ENCODE assay signal across 20 cellular contexts in genomic region chr1:162596514-162597170, GRCh38.
"Had no signal": no experiment of that assay in that cellular context is flagged by ENCODE, and none has a peak within 500 bp of the region (broad histone marks: within the 10 kb centered on the region; RNA-seq: fewer than 3 reads in every experiment).

No MANE protein-coding gene starts in this region.

- ATAC-seq: activated CD8-positive, alpha-beta T cell treated with anti-CD3 and anti-CD28 coated beads for 36 hours; activated T-cell treated with anti-CD3 and anti-CD28 coated beads, Interleukin-2, amount 50 U/mL, for 4 hours; esophagus mucosa; stimulated activated naive CD8-positive, alpha-beta T cell treated with anti-CD3 and anti-CD28 coated beads, Interleukin-15, amount 100 ng/mL, for 72 hours had no signal

- H3K27me3 Mint-ChIP-seq: activated CD4-positive, alpha-beta T cell treated with anti-CD3 and anti-CD28 coated beads, Interleukin-2, amount 10 ng/mL, durations not matched to agents 24 days and 14 days; activated CD8-positive, alpha-beta T cell treated with anti-CD3 and anti-CD28 coated beads for 36 hours; stimulated activated naive CD8-positive, alpha-beta T cell treated with anti-CD3 and anti-CD28 coated beads, Interleukin-15, amount 100 ng/mL, for 72 hours had no signal

- H3K27me3 ChIP-seq: ascending aorta, breast epithelium, right atrium auricular region, upper lobe of left lung had no signal

- H3K4me1 Mint-ChIP-seq: activated CD4-positive, alpha-beta T cell treated with anti-CD3 and anti-CD28 coated beads, Interleukin-2, amount 10 ng/mL, durations not matched to agents 24 days and 14 days; nephron progenitor cell; stimulated activated naive CD8-positive, alpha-beta T cell treated with anti-CD3 and anti-CD28 coated beads, Interleukin-15, amount 100 ng/mL, for 72 hours had no signal

- H3K9me3 Mint-ChIP-seq: activated CD4-positive, alpha-beta T cell treated with anti-CD3 and anti-CD28 coated beads, Interleukin-2, amount 10 ng/mL, durations not matched to agents 24 days and 14 days; activated CD8-positive, alpha-beta T cell treated with anti-CD3 and anti-CD28 coated beads for 36 hours; activated T-cell treated with anti-CD3 and anti-CD28 coated beads, Interleukin-2, amount 50 U/mL, for 4 hours; nephron progenitor cell; stimulated activated naive CD8-positive, alpha-beta T cell treated with anti-CD3 and anti-CD28 coated beads, Interleukin-15, amount 100 ng/mL, for 72 hours had no signal

- DNase-seq: activated CD4-positive, alpha-beta T cell treated with anti-CD3 and anti-CD28 coated beads, Interleukin-2, amount 10 ng/mL, durations not matched to agents 24 days and 14 days; activated CD4-positive, CD25-positive, alpha-beta regulatory T cell; activated CD8-positive, alpha-beta T cell treated with anti-CD3 and anti-CD28 coated beads for 36 hours; activated naive CD4-positive, alpha-beta T cell treated with anti-CD3 and anti-CD28 coated beads, Interleukin-2, amount 50 U/mL, for 16 hours; activated T-cell treated with anti-CD3 and anti-CD28 coated beads, Interleukin-2, amount 50 U/mL, for 4 hours; cerebellar nuclear complex; effector CD4-positive, alpha-beta T cell; midbrain; nephron progenitor cell; nucleus accumbens; small intestine; stimulated activated CD4-positive, alpha-beta T cell treated with anti-CD3 and anti-CD28 coated beads, Interleukin-4, amount 100 ng/mL, for 1 hour; stimulated activated naive CD8-positive, alpha-beta T cell treated with anti-CD3 and anti-CD28 coated beads, Interleukin-15, amount 100 ng/mL, for 72 hours; T-helper 1 cell; T-helper 9 cell; upper lobe of left lung had no signal

- FAIRE-seq: small intestine had no signal

- H3K27ac Mint-ChIP-seq: activated CD4-positive, alpha-beta T cell treated with anti-CD3 and anti-CD28 coated beads, Interleukin-2, amount 10 ng/mL, durations not matched to agents 24 days and 14 days; activated CD8-positive, alpha-beta T cell treated with anti-CD3 and anti-CD28 coated beads for 36 hours; nephron progenitor cell had no signal

- H3K27ac ChIP-seq: ascending aorta, breast epithelium, right atrium auricular region, upper lobe of left lung had no signal

- H3K9me3 ChIP-seq: ascending aorta, breast epithelium, right atrium auricular region, upper lobe of left lung had no signal

- H3K4me1 ChIP-seq: ascending aorta, breast epithelium, right atrium auricular region, upper lobe of left lung had no signal

- H3K4me3 ChIP-seq: ascending aorta, breast epithelium, right atrium auricular region, upper lobe of left lung had no signal

- H3K4me3 Mint-ChIP-seq: activated CD4-positive, alpha-beta T cell treated with anti-CD3 and anti-CD28 coated beads, Interleukin-2, amount 10 ng/mL, durations not matched to agents 24 days and 14 days; activated CD8-positive, alpha-beta T cell treated with anti-CD3 and anti-CD28 coated beads for 36 hours; activated T-cell treated with anti-CD3 and anti-CD28 coated beads, Interleukin-2, amount 50 U/mL, for 4 hours; nephron progenitor cell; stimulated activated naive CD8-positive, alpha-beta T cell treated with anti-CD3 and anti-CD28 coated beads, Interleukin-15, amount 100 ng/mL, for 72 hours had no signal
